21 cellular contexts compared by ENCODE assay signal in the genomic region with DNA sequence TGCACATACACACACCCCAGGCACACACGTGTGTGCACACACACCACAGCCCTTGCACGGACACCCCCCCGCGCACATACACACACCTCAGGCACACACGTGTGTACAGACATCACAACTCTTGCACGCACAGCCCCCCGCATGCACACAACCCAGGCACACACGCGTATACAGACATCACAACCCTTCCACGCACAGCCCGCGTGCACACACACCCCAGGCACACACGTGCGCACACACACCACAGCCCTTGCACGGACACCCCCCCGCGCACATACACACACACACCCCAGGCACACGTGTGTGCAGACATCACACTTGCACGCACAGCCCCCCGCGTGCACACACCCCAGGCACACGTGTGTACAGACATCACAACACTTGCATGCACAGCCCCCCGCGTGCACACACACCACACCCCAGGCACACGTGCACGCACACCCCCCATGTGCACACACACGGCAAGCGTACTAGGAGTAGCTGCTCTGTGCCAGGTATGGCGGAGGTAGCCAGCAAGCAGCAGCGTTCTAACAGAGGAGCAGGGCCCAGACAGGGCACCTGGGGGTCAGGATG.
"Had no signal": no experiment of that assay in that cellular context is flagged by ENCODE, and none has a peak within 500 bp of the region (broad histone marks: within the 10 kb centered on the region; RNA-seq: fewer than 3 reads in every experiment).

No MANE protein-coding gene starts in this region.

- FAIRE-seq: kidney, small intestine had no signal

- H3K4me3 ChIP-seq: ovary, right lobe of liver, tibial artery, uterus had no signal

- H3K27me3 Mint-ChIP-seq: dendritic cell treated with granulocyte-macrophage colony-stimulating factor and Interleukin-4, amounts not matched to agents 40 ng/mL and 50 ng/mL, for 4 days had no signal

- DNase-seq: activated CD4-positive, alpha-beta T cell treated with anti-CD3 and anti-CD28 coated beads, Interleukin-2, amount 50 U/mL, for 4 hours; activated CD4-positive, CD25-positive, alpha-beta regulatory T cell treated with anti-CD3 and anti-CD28 coated beads, Interleukin-2, amount 50 U/mL, for 72 hours; activated effector memory CD4-positive, alpha-beta T cell treated with anti-CD3 and anti-CD28 coated beads, Interleukin-2, amount 50 U/mL, for 16 hours; activated T-cell treated with anti-CD3 and anti-CD28 coated beads, Interleukin-2, amount 50 U/mL, for 72 hours; amniotic stem cell; effector memory CD4-positive, alpha-beta T cell; foreskin fibroblast; kidney; mammary epithelial cell; ovary; small intestine; stimulated activated CD4-positive, alpha-beta T cell treated with anti-CD3 and anti-CD28 coated beads, Interleukin-15, amount 100 ng/mL, for 24 hours; stimulated activated CD4-positive, alpha-beta T cell treated with anti-CD3 and anti-CD28 coated beads, Interleukin-4, amount 100 ng/mL, for 1 hour; T-helper 2 cell; tibial artery; uterus had no signal

- H3K27me3 ChIP-seq: ovary, right lobe of liver, tibial artery, uterus had no signal

- H3K9me3 ChIP-seq: ovary, right lobe of liver, tibial artery, uterus had no signal

- ATAC-seq: activated naive CD4-positive, alpha-beta T cell treated with anti-CD3 and anti-CD28 coated beads, Interleukin-2, amount 50 U/mL, for 72 hours; activated T-cell treated with anti-CD3 and anti-CD28 coated beads, Interleukin-2, amount 50 U/mL, for 72 hours; left lobe of liver; right lobe of liver had no signal

- H3K4me1 Mint-ChIP-seq: neural crest cell had no signal

- H3K36me3 ChIP-seq: ovary, uterus had no signal

- H3K27ac Mint-ChIP-seq: activated T-cell treated with anti-CD3 and anti-CD28 coated beads, Interleukin-2, amount 50 U/mL, for 72 hours; dendritic cell treated with granulocyte-macrophage colony-stimulating factor and Interleukin-4, amounts not matched to agents 40 ng/mL and 50 ng/mL, for 4 days had no signal

- H3K4me3 Mint-ChIP-seq: activated T-cell treated with anti-CD3 and anti-CD28 coated beads, Interleukin-2, amount 50 U/mL, for 72 hours; dendritic cell treated with granulocyte-macrophage colony-stimulating factor and Interleukin-4, amounts not matched to agents 40 ng/mL and 50 ng/mL, for 4 days; neural crest cell had no signal

- H3K27ac ChIP-seq: ovary, right lobe of liver, tibial artery, uterus had no signal

- H3K4me1 ChIP-seq: right lobe of liver, uterus had no signal

- H3K9me3 Mint-ChIP-seq: activated naive CD4-positive, alpha-beta T cell treated with anti-CD3 and anti-CD28 coated beads, Interleukin-2, amount 50 U/mL, for 72 hours; activated T-cell treated with anti-CD3 and anti-CD28 coated beads, Interleukin-2, amount 50 U/mL, for 72 hours; dendritic cell treated with granulocyte-macrophage colony-stimulating factor and Interleukin-4, amounts not matched to agents 40 ng/mL and 50 ng/mL, for 4 days; neural crest cell had no signal
